In the genomic region with DNA sequence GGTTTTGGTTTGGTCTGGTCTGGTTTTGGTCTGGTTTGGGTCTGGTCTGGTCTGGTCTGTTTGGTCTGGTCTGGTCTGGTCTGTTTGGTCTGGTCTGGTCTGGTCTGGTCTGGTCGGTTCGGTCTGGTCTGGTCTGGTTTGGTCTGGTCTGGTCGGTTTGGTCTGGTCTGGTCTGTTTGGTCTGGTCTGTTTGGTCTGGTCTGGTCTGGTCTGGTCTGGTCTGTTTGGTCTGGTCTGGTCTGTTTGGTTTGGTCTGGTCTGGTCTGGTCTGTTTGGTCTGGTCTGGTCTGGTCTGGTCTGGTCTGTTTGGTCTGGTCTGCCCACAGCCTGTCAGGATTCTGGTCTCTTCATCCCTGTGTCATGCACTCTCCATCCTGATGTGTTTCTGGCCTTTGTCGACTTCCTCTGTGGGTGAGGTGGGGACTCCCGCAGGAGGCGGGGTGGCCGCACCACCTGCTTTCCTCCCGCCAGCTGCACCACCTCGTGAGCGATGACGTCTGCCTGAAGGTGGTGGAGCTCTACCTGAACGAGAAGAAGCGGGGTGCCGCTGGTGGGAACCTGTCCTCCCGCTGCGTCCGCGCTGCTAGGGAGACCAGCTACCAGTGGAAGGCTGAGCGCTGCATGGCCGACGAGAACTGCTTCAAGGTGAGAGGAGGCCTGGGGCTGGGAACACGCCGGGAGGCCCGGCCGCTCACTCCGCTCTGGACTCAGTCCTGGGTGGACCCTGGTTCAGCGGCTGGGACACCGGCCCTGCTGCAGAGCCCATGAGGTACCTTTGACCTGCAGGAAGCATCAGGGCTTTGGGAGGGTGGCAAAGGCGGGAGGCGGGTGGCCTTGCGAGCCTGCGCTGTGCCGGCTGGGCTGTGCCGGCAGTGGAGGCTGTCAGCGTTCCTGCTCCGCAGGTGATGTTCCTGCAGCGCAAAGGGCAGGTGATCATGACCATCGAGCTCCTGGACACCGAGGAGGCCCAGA, we compare ENCODE assay signal across 18 cellular contexts. TPM values are rescaled to one million over a fixed set of nuclear protein-coding genes. Genes with fewer than 3 reads are reported as not detected.
A peak's percentile ranks its signal among the peaks of the same experiment; 100 is the strongest.
DNase-seq lines count a peak whose midpoint lies in the region; ATAC-seq and TF ChIP-seq lines count a peak whose summit lies in the region.
"Had no signal": no experiment of that assay in that cellular context is flagged by ENCODE, and none has a peak within 500 bp of the region (broad histone marks: within the 10 kb centered on the region; RNA-seq: fewer than 3 reads in every experiment).

No MANE protein-coding gene starts in this region.

- no peak for ATAC-seq in activated CD8-positive, alpha-beta T cell treated with anti-CD3 and anti-CD28 coated beads, Interleukin-2, amount 10 ng/mL, durations not matched to agents 7 days and 5 days
- ATAC-seq in lower lobe of right lung (no peak), gastrocnemius medialis (no peak)
- ATAC-seq: HCT116 had no signal

- H4K20me1 ChIP-seq in BLaER1: peaks cover 16% of the 10 kb centered on the region; the same call in 1 of the 2 replicates

- H3K27me3 Mint-ChIP-seq in activated CD8-positive, alpha-beta T cell treated with anti-CD3 and anti-CD28 coated beads, Interleukin-2, amount 10 ng/mL, durations not matched to agents 7 days and 5 days (ENCODE audit: low read depth): no peaks in the 10 kb centered on the region
- H3K27me3 Mint-ChIP-seq: type B pancreatic cell had no signal

- peaks cover 23% of the 10 kb centered on the region for H3K9me3 Mint-ChIP-seq in activated CD8-positive, alpha-beta T cell treated with anti-CD3 and anti-CD28 coated beads, Interleukin-2, amount 10 ng/mL, durations not matched to agents 7 days and 5 days (ENCODE audit: insufficient read depth)
- H3K9me3 Mint-ChIP-seq: type B pancreatic cell had no signal

- H3K4me1 Mint-ChIP-seq in activated CD8-positive, alpha-beta T cell treated with anti-CD3 and anti-CD28 coated beads, Interleukin-2, amount 10 ng/mL, durations not matched to agents 7 days and 5 days (ENCODE audit: low read depth): peaks cover 25% of the 10 kb centered on the region
- H3K4me1 Mint-ChIP-seq: mesothelial cell of epicardium had no signal

- DNase-seq in GM06990 (ENCODE audit: extremely low read depth, insufficient read length) (peak; percentile 50), lower lobe of right lung (no peak), stomach (no peak), MG63 (no peak), gastrocnemius medialis (no peak)
- no peak for DNase-seq in activated CD8-positive, alpha-beta T cell treated with anti-CD3 and anti-CD28 coated beads, Interleukin-2, amount 10 ng/mL, durations not matched to agents 7 days and 5 days
- DNase-seq in stimulated activated CD4-positive, alpha-beta T cell treated with anti-CD3 and anti-CD28 coated beads, Interleukin-2, amount 100 ng/mL, for 48 hours: no peak
- DNase-seq: aorta; BE2C; NCI-H2029 treated with DMSO at 0.1 percent for 48 hours; NCI-H510A treated with DMSO at 0.1 percent for 48 hours; SK-N-SH; stimulated activated CD4-positive, alpha-beta T cell treated with anti-CD3 and anti-CD28 coated beads, Interleukin-4, amount 100 ng/mL, for 24 hours had no signal

- H3K27ac ChIP-seq in BLaER1 (peak overlapping the region; percentile 95), lower lobe of right lung (peak overlapping the region; percentile 65), stomach (peak overlapping the region in 2 of 5 donors; percentile 6 to 26), gastrocnemius medialis (peak overlapping the region in 2 of 4 donors; percentile 45 to 46)
- H3K27ac ChIP-seq: coronary artery had no signal

- TF ChIP-seq POLR2A in stomach (IDR thresholded peaks at IDR 0.05): no peak
- no peak for TF ChIP-seq POLR2A in gastrocnemius medialis (IDR thresholded peaks at IDR 0.05)

- peak overlapping the region; percentile 55 for H3K27ac Mint-ChIP-seq in activated CD8-positive, alpha-beta T cell treated with anti-CD3 and anti-CD28 coated beads, Interleukin-2, amount 10 ng/mL, durations not matched to agents 7 days and 5 days

- POLR2A ChIA-PET in activated CD8-positive, alpha-beta T cell treated with anti-CD3 and anti-CD28 coated beads, Interleukin-2, amount 10 ng/mL, durations not matched to agents 7 days and 5 days (lab: Charles Lee): no interaction called here

- H3K4me3 Mint-ChIP-seq in activated CD8-positive, alpha-beta T cell treated with anti-CD3 and anti-CD28 coated beads, Interleukin-2, amount 10 ng/mL, durations not matched to agents 7 days and 5 days: no peak overlapping the region
- H3K4me3 Mint-ChIP-seq: mesothelial cell of epicardium, type B pancreatic cell had no signal

- peak overlapping the region; percentile 77 for H3K9ac ChIP-seq in BLaER1
- H3K9ac ChIP-seq: SK-N-SH had no signal

- peak overlapping the region; percentile 82 for H3K4me2 ChIP-seq in BLaER1
- H3K4me2 ChIP-seq: SK-N-SH had no signal

- peaks cover 14% of the 10 kb centered on the region for H3K9me3 ChIP-seq in BLaER1
- H3K9me3 ChIP-seq in lower lobe of right lung: no peaks in the 10 kb centered on the region
- H3K9me3 ChIP-seq in stomach: peaks cover 0 to 4% (median 2%) of the 10 kb centered on the region in 4 donors
- peaks cover 2% of the 10 kb centered on the region; the same call in 1 of the 2 replicates for H3K9me3 ChIP-seq in MG63
- no peaks in the 10 kb centered on the region for H3K9me3 ChIP-seq in gastrocnemius medialis
- H3K9me3 ChIP-seq: BE2C, SK-N-SH had no signal

- no peak for TF ChIP-seq EP300 in stomach (IDR thresholded peaks at IDR 0.05)

- peaks cover 78% of the 10 kb centered on the region for H3K36me3 ChIP-seq in BLaER1
- H3K36me3 ChIP-seq in GM06990 (ENCODE audit: control insufficient read depth, insufficient read depth, low read length): peaks cover 33% of the 10 kb centered on the region
- peaks cover 75% of the 10 kb centered on the region for H3K36me3 ChIP-seq in lower lobe of right lung
- peaks cover 56 to 82% (median 80%) of the 10 kb centered on the region in 4 donors for H3K36me3 ChIP-seq in stomach
- H3K36me3 ChIP-seq in MG63: peaks cover 84% of the 10 kb centered on the region
- peaks cover 0 to 73% of the 10 kb centered on the region in 2 donors for H3K36me3 ChIP-seq in gastrocnemius medialis

- H3K36me3 Mint-ChIP-seq in activated CD8-positive, alpha-beta T cell treated with anti-CD3 and anti-CD28 coated beads, Interleukin-2, amount 10 ng/mL, durations not matched to agents 7 days and 5 days (ENCODE audit: low read depth): peaks cover 78% of the 10 kb centered on the region

- H3K27me3 ChIP-seq in BLaER1: no peaks in the 10 kb centered on the region
- no peaks in the 10 kb centered on the region for H3K27me3 ChIP-seq in GM06990 (replicated peaks; ENCODE audit: control insufficient read depth, insufficient read depth, low read length)
- no peaks in the 10 kb centered on the region for H3K27me3 ChIP-seq in lower lobe of right lung (ENCODE audit: low read depth)
- H3K27me3 ChIP-seq in stomach: no peaks in the 10 kb centered on the region
- H3K27me3 ChIP-seq in MG63: no peaks in the 10 kb centered on the region
- no peaks in the 10 kb centered on the region for H3K27me3 ChIP-seq in gastrocnemius medialis
- H3K27me3 ChIP-seq: BE2C had no signal

- in situ Hi-C loops in gastrocnemius medialis (cut with MboI; ENCODE audit: low sequenced_read_pairs in 4 of 4): no loop called here

- WGBS in stomach, 5 donors: 93 to 95% (median 95%) methylated on average over 33 to 39 of the region's 39 CpGs

- H3K4me1 ChIP-seq in BLaER1: peaks cover 61% of the 10 kb centered on the region
- peaks cover 49% of the 10 kb centered on the region for H3K4me1 ChIP-seq in lower lobe of right lung
- peaks cover 0 to 15% (median 4%) of the 10 kb centered on the region in 4 donors for H3K4me1 ChIP-seq in stomach
- no peaks in the 10 kb centered on the region for H3K4me1 ChIP-seq in gastrocnemius medialis
- H3K4me1 ChIP-seq: BE2C had no signal

- H3K4me3 ChIP-seq in BLaER1: peak overlapping the region; percentile 44; the same call in 1 of the 2 replicates
- H3K4me3 ChIP-seq in GM06990 (replicated peaks; ENCODE audit: low read depth, low read length): no peak overlapping the region
- H3K4me3 ChIP-seq in lower lobe of right lung: no peak overlapping the region
- no peak overlapping the region for H3K4me3 ChIP-seq in stomach
- no peak overlapping the region for H3K4me3 ChIP-seq in MG63
- H3K4me3 ChIP-seq in gastrocnemius medialis: no peak overlapping the region
- H3K4me3 ChIP-seq: coronary artery had no signal

- TF ChIP-seq CTCF in GM06990 (IDR thresholded peaks at IDR 0.05; ENCODE audit: insufficient read depth, low read length, poor library complexity, severe bottlenecking) (no peak), lower lobe of right lung (IDR thresholded peaks at IDR 0.05) (no peak), stomach (IDR thresholded peaks at IDR 0.05) (no peak), gastrocnemius medialis (IDR thresholded peaks at IDR 0.05 in 4 of 5, conservative IDR thresholded peaks at IDR 0.05 in 1 of 5) (no peak)

- intact Hi-C loops in lower lobe of right lung (cut with DNase I) (no loop called here), stomach (cut with DNase I; ENCODE audit: low total_unique reads) (no loop called here), gastrocnemius medialis (cut with DNase I; ENCODE audit: low total_unique reads) (no loop called here)

- CTCF ChIA-PET in activated CD8-positive, alpha-beta T cell treated with anti-CD3 and anti-CD28 coated beads, Interleukin-2, amount 10 ng/mL, durations not matched to agents 7 days and 5 days (lab: Charles Lee): no interaction called here

RNA-seq across cellular contexts. Expression of gene F2RL3, which starts 12.9 kb away (rescaled TPM):
- total RNA-seq in activated CD8-positive, alpha-beta T cell treated with anti-CD3 and anti-CD28 coated beads, Interleukin-2, amount 10 ng/mL, durations not matched to agents 7 days and 5 days: under 1 TPM; 0.34 to 0.74 TPM
- total RNA-seq in lower lobe of right lung (22.5 TPM), stomach (1 to 10 TPM in 3 of 5 donors, under 1 TPM in 1, not detected in 1; 0.58 to 6.8 (median 2.8) TPM), gastrocnemius medialis (1 to 10 TPM; 2.2 to 9.4 (median 6.3) TPM)
- polyA plus RNA-seq in stomach: 1 to 10 TPM; 1.4 to 3.0 (median 1.8) TPM
- total RNA-seq in MG63 (2014; rRNA removed; shearing (Covaris generic); ENCODE audit: low replicate concordance): not detected in 2 replicates
- total RNA-seq: mesothelial cell of epicardium had no signal
- polyA plus RNA-seq: SK-N-SH had no signal

RNA-seq across cellular contexts. Expression of gene SIN3B, which starts 46.7 kb away (rescaled TPM):
- 10 to 100 TPM; 30.5 to 31.9 TPM for total RNA-seq in activated CD8-positive, alpha-beta T cell treated with anti-CD3 and anti-CD28 coated beads, Interleukin-2, amount 10 ng/mL, durations not matched to agents 7 days and 5 days
- total RNA-seq in lower lobe of right lung (56.6 TPM), stomach (100 to 1,000 TPM in 3 of 5 donors, 10 to 100 TPM in 2; 49.9 to 566 (median 123) TPM), gastrocnemius medialis (10 to 100 TPM; 11.6 to 15.2 (median 14.3) TPM)
- 10 to 100 TPM in 2 of 3 donors, 1 to 10 TPM in 1; 9.2 to 18.6 (median 14.9) TPM for polyA plus RNA-seq in stomach
- total RNA-seq in MG63 (2014; rRNA removed; shearing (Covaris generic); ENCODE audit: low replicate concordance): 24.3 and 44.1 TPM in 2 replicates
